In genomic region chr1:115567431-115567830, GRCh38 we compare ENCODE assay signal across 30 cellular contexts.
"Had no signal": no experiment of that assay in that cellular context is flagged by ENCODE, and none has a peak within 500 bp of the region (broad histone marks: within the 10 kb centered on the region; RNA-seq: fewer than 3 reads in every experiment).

No MANE protein-coding gene starts in this region.

- H3K27ac ChIP-seq: body of pancreas, cardiac muscle cell, colonic mucosa, WERI-Rb-1 had no signal

- H3K4me1 Mint-ChIP-seq: activated B cell treated with CpG ODN at 0.5 μM for 24 hours; activated T-helper 17 cell treated with anti-CD3 and anti-CD28 coated beads, Interleukin-2, amount 50 U/mL, for 72 hours had no signal

- ATAC-seq: activated CD4-positive, CD25-positive, alpha-beta regulatory T cell treated with anti-CD3 and anti-CD28 coated beads, Interleukin-2, amount 50 U/mL, for 24 hours; activated CD8-positive, alpha-beta T cell treated with anti-CD3 and anti-CD28 coated beads for 36 hours; activated T-cell treated with anti-CD3 and anti-CD28 coated beads, Interleukin-2, amount 50 U/mL, for 4 hours; activated T-helper 17 cell treated with anti-CD3 and anti-CD28 coated beads, Interleukin-2, amount 50 U/mL, for 72 hours; body of pancreas; esophagus mucosa had no signal

- DNase-seq: activated B cell treated with CpG ODN at 0.5 μM for 24 hours; activated CD4-positive, alpha-beta T cell treated with anti-CD3 and anti-CD28 coated beads for 48 hours; activated CD4-positive, alpha-beta T cell treated with anti-CD3 and anti-CD28 coated beads, Interleukin-2, amount 50 U/mL, for 1 hour; activated CD4-positive, alpha-beta T cell treated with anti-CD3 and anti-CD28 coated beads, Interleukin-2, amount 50 U/mL, for 48 hours; activated CD8-positive, alpha-beta memory T cell treated with anti-CD3 and anti-CD28 coated beads for 24 hours; activated CD8-positive, alpha-beta T cell treated with anti-CD3 and anti-CD28 coated beads for 36 hours; activated effector memory CD4-positive, alpha-beta T cell treated with Interleukin-2 at 50 U/mL for 16 hours; activated gamma-delta T cell treated with Interleukin-2 at 50 U/mL for 16 hours; activated naive CD4-positive, alpha-beta T cell treated with anti-CD3 and anti-CD28 coated beads, Interleukin-2, amount 50 U/mL, for 16 hours; activated naive CD4-positive, alpha-beta T cell treated with Interleukin-2 at 50 U/mL for 16 hours; activated T-cell treated with anti-CD3 and anti-CD28 coated beads, Interleukin-2, amount 50 U/mL, for 4 hours; amniotic stem cell; anterior cingulate cortex; body of pancreas; central memory CD4-positive, alpha-beta T cell; cerebellar nuclear complex; colonic mucosa; effector CD8-positive, alpha-beta T cell; foreskin fibroblast; head of caudate nucleus; hippocampal formation; T1000; WERI-Rb-1 had no signal

- FAIRE-seq: astrocyte had no signal

- H3K36me3 ChIP-seq: cardiac muscle cell, colonic mucosa, WERI-Rb-1 had no signal

- H3K27me3 ChIP-seq: body of pancreas, colonic mucosa had no signal

- H3K4me1 ChIP-seq: body of pancreas, colonic mucosa had no signal

- H3K27ac Mint-ChIP-seq: activated B cell treated with CpG ODN at 0.5 μM for 24 hours; activated CD8-positive, alpha-beta T cell treated with anti-CD3 and anti-CD28 coated beads for 36 hours; activated naive CD8-positive, alpha-beta T cell; activated T-helper 17 cell treated with anti-CD3 and anti-CD28 coated beads, Interleukin-2, amount 50 U/mL, for 72 hours; T-helper 2 cell treated with Interferon-gamma antibody and Interleukin-4, amounts not matched to agents 5 μg/mL and 100 μg/mL, for 36 hours had no signal

- H3K4me3 Mint-ChIP-seq: activated B cell treated with CpG ODN at 0.5 μM for 24 hours; activated CD8-positive, alpha-beta T cell treated with anti-CD3 and anti-CD28 coated beads for 36 hours; activated naive CD8-positive, alpha-beta T cell; activated T-cell treated with anti-CD3 and anti-CD28 coated beads, Interleukin-2, amount 50 U/mL, for 4 hours; activated T-helper 17 cell treated with anti-CD3 and anti-CD28 coated beads, Interleukin-2, amount 50 U/mL, for 72 hours; T-helper 2 cell treated with Interferon-gamma antibody and Interleukin-4, amounts not matched to agents 5 μg/mL and 100 μg/mL, for 36 hours had no signal

- H3K9me3 ChIP-seq: colonic mucosa had no signal

- H3K4me3 ChIP-seq: body of pancreas, cardiac muscle cell, colonic mucosa had no signal
